In genomic region chr12:54929998-54930397, GRCh38 we compare ENCODE assay signal across 1 cellular context.
A peak's percentile ranks its signal among the peaks of the same experiment; 100 is the strongest.
TF ChIP-seq lines count a peak whose summit lies in the region.

No MANE protein-coding gene starts in this region.

TF ChIP-seq in K562, 482 proteins besides CTCF, POLR2A, EP300 and RAD21 (continued from another document):
- TF ChIP-seq ZNF280A (IDR thresholded peaks at IDR 0.05; ENCODE audit: low read depth, partially characterized antibody) (peak; percentile 62), CREBBP (IDR thresholded peaks at IDR 0.05; ENCODE audit: low read depth, low read length) (no peak), MIER1 (IDR thresholded peaks at IDR 0.05; ENCODE audit: low read depth) (no peak), RNF2 (IDR thresholded peaks at IDR 0.05) (no peak), KAT7 (CRISPR knock-in tag; IDR thresholded peaks at IDR 0.05; ENCODE audit: borderline replicate concordance) (no peak), ZBTB34 (CRISPR knock-in tag; IDR thresholded peaks at IDR 0.05) (no peak), ZC3H4 (CRISPR knock-in tag; IDR thresholded peaks at IDR 0.05; ENCODE audit: borderline replicate concordance) (no peak), KAT2B (IDR thresholded peaks at IDR 0.05; ENCODE audit: low read depth, low read length) (no peak), ZNF280B (CRISPR knock-in tag; IDR thresholded peaks at IDR 0.05) (0 out of 2 replicates have a peak, but pooled peaks have one; percentile 59)
